ENCODE assay signal across 28 cellular contexts in genomic region chr7:34550996-34551395, GRCh38.
"Had no signal": no experiment of that assay in that cellular context is flagged by ENCODE, and none has a peak within 500 bp of the region (broad histone marks: within the 10 kb centered on the region; RNA-seq: fewer than 3 reads in every experiment).

No MANE protein-coding gene starts in this region.

- DNase-seq: activated effector memory CD4-positive, alpha-beta T cell treated with anti-CD3 and anti-CD28 coated beads, Interleukin-2, amount 50 U/mL, for 16 hours; activated effector memory CD4-positive, alpha-beta T cell treated with Interleukin-2 at 50 U/mL for 16 hours; activated gamma-delta T cell; activated gamma-delta T cell treated with Interleukin-2 at 50 U/mL for 16 hours; activated naive CD4-positive, alpha-beta T cell; activated naive CD4-positive, alpha-beta T cell treated with anti-CD3 and anti-CD28 coated beads for 36 hours; activated naive CD4-positive, alpha-beta T cell treated with anti-CD3 and anti-CD28 coated beads, Interleukin-2, amount 10 ng/mL, durations not matched to agents 7 days and 5 days; activated naive CD4-positive, alpha-beta T cell treated with anti-CD3 and anti-CD28 coated beads, Interleukin-2, amount 50 U/mL, for 16 hours; activated naive CD4-positive, alpha-beta T cell treated with Interleukin-2 at 50 U/mL for 16 hours; activated naive CD8-positive, alpha-beta T cell treated with anti-CD3 and anti-CD28 coated beads for 36 hours; activated naive CD8-positive, alpha-beta T cell treated with anti-CD3 and anti-CD28 coated beads, Interleukin-2, amount 10 ng/mL, durations not matched to agents 7 days and 5 days; activated naive CD8-positive, alpha-beta T cell treated with anti-CD3 and anti-CD28 coated beads, Interleukin-2, amount 50 U/mL, for 24 hours; activated T-cell treated with anti-CD3 and anti-CD28 coated beads, Interleukin-2, amount 50 U/mL, for 1 hour; activated T-cell treated with anti-CD3 and anti-CD28 coated beads, Interleukin-2, amount 50 U/mL, for 24 hours; activated T-cell treated with anti-CD3 and anti-CD28 coated beads, Interleukin-2, amount 50 U/mL, for 4 hours; activated T-cell treated with anti-CD3 and anti-CD28 coated beads, Interleukin-2, amount 50 U/mL, for 48 hours; activated T-cell treated with anti-CD3 and anti-CD28 coated beads, Interleukin-2, amount 50 U/mL, for 72 hours; adrenal gland; amniotic stem cell; amygdala; anterior cingulate cortex; aorta; body of pancreas; brain microvascular endothelial cell; central memory CD4-positive, alpha-beta T cell; cerebellar nuclear complex had no signal

- ATAC-seq: activated naive CD4-positive, alpha-beta T cell treated with anti-CD3 and anti-CD28 coated beads, Interleukin-2, amount 50 U/mL, for 72 hours; activated naive CD8-positive, alpha-beta T cell treated with anti-CD3 and anti-CD28 coated beads, Interleukin-2, amount 50 U/mL, for 24 hours; activated T-cell treated with anti-CD3 and anti-CD28 coated beads, Interleukin-2, amount 50 U/mL, for 4 hours; activated T-cell treated with anti-CD3 and anti-CD28 coated beads, Interleukin-2, amount 50 U/mL, for 72 hours; activated T-helper 17 cell treated with anti-CD3 and anti-CD28 coated beads, Interleukin-2, amount 50 U/mL, for 72 hours; body of pancreas had no signal
